15 cellular contexts compared by ENCODE assay signal in genomic region chr13:109687559-109688448, GRCh38.
DNase-seq lines count a peak whose midpoint lies in the region; ATAC-seq and TF ChIP-seq lines count a peak whose summit lies in the region.
"Had no signal": no experiment of that assay in that cellular context is flagged by ENCODE, and none has a peak within 500 bp of the region (broad histone marks: within the 10 kb centered on the region; RNA-seq: fewer than 3 reads in every experiment).

No MANE protein-coding gene starts in this region.

- intact Hi-C loops in mucosa of descending colon (cut with DNase I, micrococcal nuclease), result no loop called here

- H3K4me3 Mint-ChIP-seq in osteocyte (ENCODE audit: unreplicated experiment), result no peak overlapping the region
- H3K4me3 Mint-ChIP-seq: T-helper 1 cell treated with Interleukin-12 subunit alpha and Interleukin-12 subunit beta and Interleukin-4 antibody, amounts not matched to agents 30 μg/mL and 1 μg/mL, for 36 hours had no signal

- H3K27ac Mint-ChIP-seq in osteocyte (ENCODE audit: unreplicated experiment), result no peak overlapping the region
- H3K27ac Mint-ChIP-seq: T-helper 1 cell treated with Interleukin-12 subunit alpha and Interleukin-12 subunit beta and Interleukin-4 antibody, amounts not matched to agents 30 μg/mL and 1 μg/mL, for 36 hours had no signal

- peaks cover 10% of the 10 kb centered on the region for H3K27me3 Mint-ChIP-seq in osteocyte (ENCODE audit: unreplicated experiment)

- no peaks in the 10 kb centered on the region for H3K9me3 ChIP-seq in mucosa of descending colon
- H3K9me3 ChIP-seq: esophagus squamous epithelium had no signal

- no peak overlapping the region for H3K4me3 ChIP-seq in mucosa of descending colon
- H3K4me3 ChIP-seq: esophagus squamous epithelium had no signal

- H3K4me1 ChIP-seq in mucosa of descending colon (ENCODE audit: low read depth), result peaks cover 30% of the 10 kb centered on the region

- DNase-seq in ELF-1 (ENCODE audit: low read depth, low spot score) (peak; percentile 12), NCI-H146 (lab: John Stamatoyannopoulos, UW) (peak; percentile 94), SHP77 treated with DMSO at 0.1 percent for 48 hours (lab: John Stamatoyannopoulos, UW) (peak; percentile 75), mucosa of descending colon (peak; percentile 69 to 80 (median 78)), NCI-H446 treated with DMSO at 0.1 percent for 48 hours (lab: John Stamatoyannopoulos, UW) (no peak), osteocyte (ENCODE audit: extremely low spot score, unreplicated experiment) (no peak), HPDE6-E6E7 (ENCODE audit: extremely low spot score) (no peak)
- DNase-seq: activated gamma-delta T cell treated with Interleukin-2 at 50 U/mL for 16 hours, DND-41, esophagus squamous epithelium, Kasumi-1, NCI-H524, OCI-M1, retina had no signal

- H3K36me3 ChIP-seq in mucosa of descending colon (ENCODE audit: low read depth), result no peaks in the 10 kb centered on the region
- H3K36me3 ChIP-seq: esophagus squamous epithelium had no signal

- no peak for TF ChIP-seq CTCF in mucosa of descending colon (IDR thresholded peaks at IDR 0.05)
- no peak for TF ChIP-seq CTCF in osteocyte (IDR thresholded peaks at IDR 0.05)

- H3K9me3 Mint-ChIP-seq in osteocyte (ENCODE audit: unreplicated experiment), result no peaks in the 10 kb centered on the region
- H3K9me3 Mint-ChIP-seq: T-helper 1 cell treated with Interleukin-12 subunit alpha and Interleukin-12 subunit beta and Interleukin-4 antibody, amounts not matched to agents 30 μg/mL and 1 μg/mL, for 36 hours had no signal

- H3K4me1 Mint-ChIP-seq in osteocyte (ENCODE audit: unreplicated experiment), result peaks cover 10% of the 10 kb centered on the region

- ATAC-seq in mucosa of descending colon, result peak; percentile 86

- H3K36me3 Mint-ChIP-seq in osteocyte (ENCODE audit: unreplicated experiment), result no peaks in the 10 kb centered on the region

Comparison
In these comparisons a context has a peak if more than half of its experiments do, and no peak if none do; other contexts are left out.
1. DNase-seq: peak in ELF-1 (single experiment), NCI-H146 (single experiment), SHP77 treated with DMSO at 0.1 percent for 48 hours (single experiment) and mucosa of descending colon (3 of 3); none in NCI-H446 treated with DMSO at 0.1 percent for 48 hours (single experiment), osteocyte (single experiment) and HPDE6-E6E7 (single experiment).